In the genomic region with DNA sequence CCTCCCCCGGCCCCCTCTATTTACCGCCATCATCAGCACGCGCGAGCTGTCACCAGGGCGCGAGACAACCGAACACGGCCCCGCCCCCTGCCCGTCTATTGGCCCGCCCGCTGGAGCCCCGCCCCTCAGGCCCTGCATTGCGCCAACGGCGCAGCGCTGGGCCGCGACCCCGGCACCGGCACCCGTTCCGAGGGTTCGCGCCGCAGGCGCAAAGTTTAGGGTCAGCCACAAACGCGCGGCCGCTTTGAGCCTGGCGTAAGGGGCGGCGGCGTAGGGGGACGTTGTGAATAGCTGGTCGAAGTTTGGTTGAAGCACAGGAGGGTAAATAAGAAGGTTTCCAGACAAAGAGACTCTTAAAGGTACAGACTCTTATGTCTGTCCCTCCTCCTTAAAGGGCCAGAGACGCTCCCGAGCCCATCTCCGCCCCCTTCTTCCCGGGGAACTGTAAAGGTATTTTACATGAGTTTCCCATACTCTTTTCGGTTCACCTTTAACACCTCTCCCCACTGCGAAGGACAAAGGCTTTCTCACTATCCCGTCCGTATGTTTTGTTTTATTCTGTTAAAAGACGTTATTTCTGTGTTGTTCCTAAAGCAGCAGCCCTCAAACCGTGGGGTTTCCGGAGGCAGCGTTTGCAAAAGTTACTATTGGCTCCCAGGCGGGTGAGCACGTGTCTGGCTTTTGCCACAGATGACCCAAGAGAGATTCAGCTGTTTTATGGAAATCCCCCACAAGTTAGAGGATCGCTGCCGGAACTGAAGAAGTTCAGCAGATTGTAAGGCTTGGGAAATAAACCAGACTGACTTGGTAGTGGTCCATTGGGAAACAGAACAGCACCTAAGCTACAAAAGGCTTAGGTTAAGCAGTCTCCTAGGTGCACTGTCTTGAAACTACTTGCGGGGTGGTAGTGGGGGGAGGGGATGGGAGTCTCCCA, we compare ENCODE assay signal across 1 cellular context.
TF ChIP-seq lines count a peak whose summit lies in the region.

A gene (minus strand): TSS at position 76 of the 934 bp plus-strand sequence. CDS start 88,392 bp downstream, outside the sequence.

TF ChIP-seq in K562, 482 proteins besides CTCF, POLR2A, EP300 and RAD21 (continued from another document and continues in another):
- TF ChIP-seq, protein P1, sequence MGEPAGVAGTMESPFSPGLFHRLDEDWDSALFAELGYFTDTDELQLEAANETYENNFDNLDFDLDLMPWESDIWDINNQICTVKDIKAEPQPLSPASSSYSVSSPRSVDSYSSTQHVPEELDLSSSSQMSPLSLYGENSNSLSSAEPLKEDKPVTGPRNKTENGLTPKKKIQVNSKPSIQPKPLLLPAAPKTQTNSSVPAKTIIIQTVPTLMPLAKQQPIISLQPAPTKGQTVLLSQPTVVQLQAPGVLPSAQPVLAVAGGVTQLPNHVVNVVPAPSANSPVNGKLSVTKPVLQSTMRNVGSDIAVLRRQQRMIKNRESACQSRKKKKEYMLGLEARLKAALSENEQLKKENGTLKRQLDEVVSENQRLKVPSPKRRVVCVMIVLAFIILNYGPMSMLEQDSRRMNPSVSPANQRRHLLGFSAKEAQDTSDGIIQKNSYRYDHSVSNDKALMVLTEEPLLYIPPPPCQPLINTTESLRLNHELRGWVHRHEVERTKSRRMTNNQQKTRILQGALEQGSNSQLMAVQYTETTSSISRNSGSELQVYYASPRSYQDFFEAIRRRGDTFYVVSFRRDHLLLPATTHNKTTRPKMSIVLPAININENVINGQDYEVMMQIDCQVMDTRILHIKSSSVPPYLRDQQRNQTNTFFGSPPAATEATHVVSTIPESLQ (CRISPR knock-in tag; IDR thresholded peaks at IDR 0.05): no peak
- TF ChIP-seq ZNF780A (CRISPR knock-in tag; IDR thresholded peaks at IDR 0.05) (no peak), ESRRB (CRISPR knock-in tag; IDR thresholded peaks at IDR 0.05; ENCODE audit: borderline replicate concordance) (no peak), JUND (IDR thresholded peaks at IDR 0.05; ENCODE audit: borderline replicate concordance, low read depth, low read length) (no peak), JUND (tag; IDR thresholded peaks at IDR 0.05; ENCODE audit: borderline replicate concordance, low read depth, low read length) (no peak), CBX8 (IDR thresholded peaks at IDR 0.05; ENCODE audit: borderline replicate concordance, extremely low read depth, low read depth, low read length, poor library complexity, severe bottlenecking) (no peak), ZNF707 (CRISPR knock-in tag; conservative IDR thresholded peaks at IDR 0.05) (no peak), CREBBP (IDR thresholded peaks at IDR 0.05; ENCODE audit: low read depth, low read length) (no peak), TAF1 (IDR thresholded peaks at IDR 0.05; ENCODE audit: control insufficient read depth, extremely low read depth, insufficient read depth, low read length, severe bottlenecking) (peak; percentile 62), XRCC4 (IDR thresholded peaks at IDR 0.05; ENCODE audit: extremely low read depth, insufficient read depth, insufficient read length) (no peak), TEAD4 (IDR thresholded peaks at IDR 0.05; ENCODE audit: low read length) (0 out of 2 replicates have a peak, but pooled peaks have one; percentile 20), TEAD4 (CRISPR knock-in tag; IDR thresholded peaks at IDR 0.05; ENCODE audit: borderline replicate concordance) (no peak), ZNF586 (CRISPR knock-in tag; conservative IDR thresholded peaks at IDR 0.05) (no peak), FOXA3 (CRISPR knock-in tag; conservative IDR thresholded peaks at IDR 0.05 in 1 of 2, IDR thresholded peaks at IDR 0.05 in 1 of 2) (peak; percentile 63 to 66; a peak in 1 of 4 replicates), ZSCAN32 (CRISPR knock-in tag; IDR thresholded peaks at IDR 0.05) (no peak), C11orf30 (IDR thresholded peaks at IDR 0.05; ENCODE audit: low read depth) (no peak), RBM22 (IDR thresholded peaks at IDR 0.05; ENCODE audit: low read depth, low read length, poor library complexity, severe bottlenecking) (no peak), BRCA1 (IDR thresholded peaks at IDR 0.05) (no peak), BRCA1 (CRISPR knock-in tag; IDR thresholded peaks at IDR 0.05) (no peak), ZBTB8A (IDR thresholded peaks at IDR 0.05; ENCODE audit: partially characterized antibody) (no peak), NR3C1 (CRISPR knock-in tag; IDR thresholded peaks at IDR 0.05) (no peak), ZNF408 (CRISPR knock-in tag; IDR thresholded peaks at IDR 0.05; ENCODE audit: low read depth) (no peak), ETV1 (tag; conservative IDR thresholded peaks at IDR 0.05; ENCODE audit: low read depth) (peak; percentile 68), EHMT2 (IDR thresholded peaks at IDR 0.05) (no peak), ZNF12 (CRISPR knock-in tag; IDR thresholded peaks at IDR 0.05) (no peak), TCFL5 (CRISPR knock-in tag; conservative IDR thresholded peaks at IDR 0.05) (no peak), ZNF444 (CRISPR knock-in tag; IDR thresholded peaks at IDR 0.05) (no peak), EP400 (IDR thresholded peaks at IDR 0.05) (peak; percentile 86), CHCHD3 (CRISPR knock-in tag; IDR thresholded peaks at IDR 0.05) (no peak), KAT8 (IDR thresholded peaks at IDR 0.05; ENCODE audit: low read depth) (no peak)
- TF ChIP-seq, protein P2, sequence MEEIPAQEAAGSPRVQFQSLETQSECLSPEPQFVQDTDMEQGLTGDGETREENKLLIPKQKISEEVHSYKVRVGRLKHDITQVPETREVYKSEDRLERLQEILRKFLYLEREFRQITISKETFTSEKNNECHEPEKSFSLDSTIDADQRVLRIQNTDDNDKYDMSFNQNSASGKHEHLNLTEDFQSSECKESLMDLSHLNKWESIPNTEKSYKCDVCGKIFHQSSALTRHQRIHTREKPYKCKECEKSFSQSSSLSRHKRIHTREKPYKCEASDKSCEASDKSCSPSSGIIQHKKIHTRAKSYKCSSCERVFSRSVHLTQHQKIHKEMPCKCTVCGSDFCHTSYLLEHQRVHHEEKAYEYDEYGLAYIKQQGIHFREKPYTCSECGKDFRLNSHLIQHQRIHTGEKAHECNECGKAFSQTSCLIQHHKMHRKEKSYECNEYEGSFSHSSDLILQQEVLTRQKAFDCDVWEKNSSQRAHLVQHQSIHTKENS (CRISPR knock-in tag; IDR thresholded peaks at IDR 0.05): no peak
- TF ChIP-seq, protein P3, sequence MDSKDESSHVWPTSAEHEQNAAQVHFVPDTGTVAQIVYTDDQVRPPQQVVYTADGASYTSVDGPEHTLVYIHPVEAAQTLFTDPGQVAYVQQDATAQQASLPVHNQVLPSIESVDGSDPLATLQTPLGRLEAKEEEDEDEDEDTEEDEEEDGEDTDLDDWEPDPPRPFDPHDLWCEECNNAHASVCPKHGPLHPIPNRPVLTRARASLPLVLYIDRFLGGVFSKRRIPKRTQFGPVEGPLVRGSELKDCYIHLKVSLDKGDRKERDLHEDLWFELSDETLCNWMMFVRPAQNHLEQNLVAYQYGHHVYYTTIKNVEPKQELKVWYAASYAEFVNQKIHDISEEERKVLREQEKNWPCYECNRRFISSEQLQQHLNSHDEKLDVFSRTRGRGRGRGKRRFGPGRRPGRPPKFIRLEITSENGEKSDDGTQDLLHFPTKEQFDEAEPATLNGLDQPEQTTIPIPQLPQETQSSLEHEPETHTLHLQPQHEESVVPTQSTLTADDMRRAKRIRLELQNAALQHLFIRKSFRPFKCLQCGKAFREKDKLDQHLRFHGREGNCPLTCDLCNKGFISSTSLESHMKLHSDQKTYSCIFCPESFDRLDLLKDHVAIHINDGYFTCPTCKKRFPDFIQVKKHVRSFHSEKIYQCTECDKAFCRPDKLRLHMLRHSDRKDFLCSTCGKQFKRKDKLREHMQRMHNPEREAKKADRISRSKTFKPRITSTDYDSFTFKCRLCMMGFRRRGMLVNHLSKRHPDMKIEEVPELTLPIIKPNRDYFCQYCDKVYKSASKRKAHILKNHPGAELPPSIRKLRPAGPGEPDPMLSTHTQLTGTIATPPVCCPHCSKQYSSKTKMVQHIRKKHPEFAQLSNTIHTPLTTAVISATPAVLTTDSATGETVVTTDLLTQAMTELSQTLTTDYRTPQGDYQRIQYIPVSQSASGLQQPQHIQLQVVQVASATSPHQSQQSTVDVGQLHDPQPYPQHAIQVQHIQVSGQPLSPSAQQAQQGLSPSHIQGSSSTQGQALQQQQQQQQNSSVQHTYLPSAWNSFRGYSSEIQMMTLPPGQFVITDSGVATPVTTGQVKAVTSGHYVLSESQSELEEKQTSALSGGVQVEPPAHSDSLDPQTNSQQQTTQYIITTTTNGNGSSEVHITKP (IDR thresholded peaks at IDR 0.05; ENCODE audit: partially characterized antibody): peak; percentile 39
- TF ChIP-seq, protein P4, sequence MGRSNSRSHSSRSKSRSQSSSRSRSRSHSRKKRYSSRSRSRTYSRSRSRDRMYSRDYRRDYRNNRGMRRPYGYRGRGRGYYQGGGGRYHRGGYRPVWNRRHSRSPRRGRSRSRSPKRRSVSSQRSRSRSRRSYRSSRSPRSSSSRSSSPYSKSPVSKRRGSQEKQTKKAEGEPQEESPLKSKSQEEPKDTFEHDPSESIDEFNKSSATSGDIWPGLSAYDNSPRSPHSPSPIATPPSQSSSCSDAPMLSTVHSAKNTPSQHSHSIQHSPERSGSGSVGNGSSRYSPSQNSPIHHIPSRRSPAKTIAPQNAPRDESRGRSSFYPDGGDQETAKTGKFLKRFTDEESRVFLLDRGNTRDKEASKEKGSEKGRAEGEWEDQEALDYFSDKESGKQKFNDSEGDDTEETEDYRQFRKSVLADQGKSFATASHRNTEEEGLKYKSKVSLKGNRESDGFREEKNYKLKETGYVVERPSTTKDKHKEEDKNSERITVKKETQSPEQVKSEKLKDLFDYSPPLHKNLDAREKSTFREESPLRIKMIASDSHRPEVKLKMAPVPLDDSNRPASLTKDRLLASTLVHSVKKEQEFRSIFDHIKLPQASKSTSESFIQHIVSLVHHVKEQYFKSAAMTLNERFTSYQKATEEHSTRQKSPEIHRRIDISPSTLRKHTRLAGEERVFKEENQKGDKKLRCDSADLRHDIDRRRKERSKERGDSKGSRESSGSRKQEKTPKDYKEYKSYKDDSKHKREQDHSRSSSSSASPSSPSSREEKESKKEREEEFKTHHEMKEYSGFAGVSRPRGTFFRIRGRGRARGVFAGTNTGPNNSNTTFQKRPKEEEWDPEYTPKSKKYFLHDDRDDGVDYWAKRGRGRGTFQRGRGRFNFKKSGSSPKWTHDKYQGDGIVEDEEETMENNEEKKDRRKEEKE (IDR thresholded peaks at IDR 0.05; ENCODE audit: borderline replicate concordance in 1 of 2, control insufficient read depth in 1 of 2, low read depth in 2 of 2, low read length in 1 of 2): no peak
- TF ChIP-seq, protein P5, sequence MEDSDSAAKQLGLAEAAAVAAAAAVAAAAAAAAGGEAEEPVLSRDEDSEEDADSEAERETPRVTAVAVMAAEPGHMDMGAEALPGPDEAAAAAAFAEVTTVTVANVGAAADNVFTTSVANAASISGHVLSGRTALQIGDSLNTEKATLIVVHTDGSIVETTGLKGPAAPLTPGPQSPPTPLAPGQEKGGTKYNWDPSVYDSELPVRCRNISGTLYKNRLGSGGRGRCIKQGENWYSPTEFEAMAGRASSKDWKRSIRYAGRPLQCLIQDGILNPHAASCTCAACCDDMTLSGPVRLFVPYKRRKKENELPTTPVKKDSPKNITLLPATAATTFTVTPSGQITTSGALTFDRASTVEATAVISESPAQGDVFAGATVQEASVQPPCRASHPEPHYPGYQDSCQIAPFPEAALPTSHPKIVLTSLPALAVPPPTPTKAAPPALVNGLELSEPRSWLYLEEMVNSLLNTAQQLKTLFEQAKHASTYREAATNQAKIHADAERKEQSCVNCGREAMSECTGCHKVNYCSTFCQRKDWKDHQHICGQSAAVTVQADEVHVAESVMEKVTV (CRISPR knock-in tag; IDR thresholded peaks at IDR 0.05): no peak
- TF ChIP-seq, protein P6, sequence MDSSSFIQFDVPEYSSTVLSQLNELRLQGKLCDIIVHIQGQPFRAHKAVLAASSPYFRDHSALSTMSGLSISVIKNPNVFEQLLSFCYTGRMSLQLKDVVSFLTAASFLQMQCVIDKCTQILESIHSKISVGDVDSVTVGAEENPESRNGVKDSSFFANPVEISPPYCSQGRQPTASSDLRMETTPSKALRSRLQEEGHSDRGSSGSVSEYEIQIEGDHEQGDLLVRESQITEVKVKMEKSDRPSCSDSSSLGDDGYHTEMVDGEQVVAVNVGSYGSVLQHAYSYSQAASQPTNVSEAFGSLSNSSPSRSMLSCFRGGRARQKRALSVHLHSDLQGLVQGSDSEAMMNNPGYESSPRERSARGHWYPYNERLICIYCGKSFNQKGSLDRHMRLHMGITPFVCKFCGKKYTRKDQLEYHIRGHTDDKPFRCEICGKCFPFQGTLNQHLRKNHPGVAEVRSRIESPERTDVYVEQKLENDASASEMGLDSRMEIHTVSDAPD (CRISPR knock-in tag; IDR thresholded peaks at IDR 0.05): no peak
- TF ChIP-seq, protein P7, sequence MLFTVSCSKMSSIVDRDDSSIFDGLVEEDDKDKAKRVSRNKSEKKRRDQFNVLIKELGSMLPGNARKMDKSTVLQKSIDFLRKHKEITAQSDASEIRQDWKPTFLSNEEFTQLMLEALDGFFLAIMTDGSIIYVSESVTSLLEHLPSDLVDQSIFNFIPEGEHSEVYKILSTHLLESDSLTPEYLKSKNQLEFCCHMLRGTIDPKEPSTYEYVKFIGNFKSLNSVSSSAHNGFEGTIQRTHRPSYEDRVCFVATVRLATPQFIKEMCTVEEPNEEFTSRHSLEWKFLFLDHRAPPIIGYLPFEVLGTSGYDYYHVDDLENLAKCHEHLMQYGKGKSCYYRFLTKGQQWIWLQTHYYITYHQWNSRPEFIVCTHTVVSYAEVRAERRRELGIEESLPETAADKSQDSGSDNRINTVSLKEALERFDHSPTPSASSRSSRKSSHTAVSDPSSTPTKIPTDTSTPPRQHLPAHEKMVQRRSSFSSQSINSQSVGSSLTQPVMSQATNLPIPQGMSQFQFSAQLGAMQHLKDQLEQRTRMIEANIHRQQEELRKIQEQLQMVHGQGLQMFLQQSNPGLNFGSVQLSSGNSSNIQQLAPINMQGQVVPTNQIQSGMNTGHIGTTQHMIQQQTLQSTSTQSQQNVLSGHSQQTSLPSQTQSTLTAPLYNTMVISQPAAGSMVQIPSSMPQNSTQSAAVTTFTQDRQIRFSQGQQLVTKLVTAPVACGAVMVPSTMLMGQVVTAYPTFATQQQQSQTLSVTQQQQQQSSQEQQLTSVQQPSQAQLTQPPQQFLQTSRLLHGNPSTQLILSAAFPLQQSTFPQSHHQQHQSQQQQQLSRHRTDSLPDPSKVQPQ (CRISPR knock-in tag; IDR thresholded peaks at IDR 0.05; ENCODE audit: borderline replicate concordance): no peak
- TF ChIP-seq, protein P8, sequence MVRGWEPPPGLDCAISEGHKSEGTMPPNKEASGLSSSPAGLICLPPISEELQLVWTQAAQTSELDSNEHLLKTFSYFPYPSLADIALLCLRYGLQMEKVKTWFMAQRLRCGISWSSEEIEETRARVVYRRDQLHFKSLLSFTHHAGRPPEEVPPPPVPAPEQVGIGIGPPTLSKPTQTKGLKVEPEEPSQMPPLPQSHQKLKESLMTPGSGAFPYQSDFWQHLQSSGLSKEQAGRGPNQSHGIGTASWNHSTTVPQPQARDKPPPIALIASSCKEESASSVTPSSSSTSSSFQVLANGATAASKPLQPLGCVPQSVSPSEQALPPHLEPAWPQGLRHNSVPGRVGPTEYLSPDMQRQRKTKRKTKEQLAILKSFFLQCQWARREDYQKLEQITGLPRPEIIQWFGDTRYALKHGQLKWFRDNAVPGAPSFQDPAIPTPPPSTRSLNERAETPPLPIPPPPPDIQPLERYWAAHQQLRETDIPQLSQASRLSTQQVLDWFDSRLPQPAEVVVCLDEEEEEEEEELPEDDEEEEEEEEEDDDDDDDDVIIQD (CRISPR knock-in tag; IDR thresholded peaks at IDR 0.05): no peak
- TF ChIP-seq, protein P9, sequence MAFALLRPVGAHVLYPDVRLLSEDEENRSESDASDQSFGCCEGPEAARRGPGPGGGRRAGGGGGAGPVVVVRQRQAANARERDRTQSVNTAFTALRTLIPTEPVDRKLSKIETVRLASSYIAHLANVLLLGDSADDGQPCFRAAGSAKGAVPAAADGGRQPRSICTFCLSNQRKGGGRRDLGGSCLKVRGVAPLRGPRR (CRISPR knock-in tag; IDR thresholded peaks at IDR 0.05): no peak
